In the genomic region with DNA sequence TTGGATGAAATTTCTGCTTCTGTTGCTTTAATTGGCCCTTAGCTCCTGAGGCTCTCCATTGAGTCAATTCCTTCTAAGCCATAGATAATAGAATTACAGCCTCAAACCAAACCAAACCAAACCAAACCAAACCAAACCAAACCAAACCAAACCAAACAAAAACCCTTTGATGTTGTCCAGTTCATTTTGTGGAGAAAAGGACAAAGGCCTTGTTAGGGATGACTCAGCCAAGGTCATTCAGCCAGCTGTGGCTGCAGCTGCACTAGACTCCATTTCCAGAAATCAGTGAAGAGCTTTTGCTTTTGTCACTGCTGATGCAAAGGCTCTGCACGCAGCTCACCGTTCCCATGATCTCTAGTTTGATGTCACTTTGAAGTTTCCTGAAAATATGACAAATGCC, we compare ENCODE assay signal across 22 cellular contexts.
"Had no signal": no experiment of that assay in that cellular context is flagged by ENCODE, and none has a peak within 500 bp of the region (broad histone marks: within the 10 kb centered on the region; RNA-seq: fewer than 3 reads in every experiment).

No MANE protein-coding gene starts in this region.

- H3K9me3 ChIP-seq: testis, transverse colon, uterus had no signal

- H3K4me3 ChIP-seq: heart left ventricle, skin epidermis, testis, transverse colon, uterus had no signal

- H3K27ac ChIP-seq: heart left ventricle, skin epidermis, testis, transverse colon, uterus, VCaP had no signal

- H3K4me1 ChIP-seq: heart left ventricle, testis, transverse colon, uterus had no signal

- FAIRE-seq: endothelial cell of umbilical vein had no signal

- DNase-seq: activated CD4-positive, alpha-beta T cell treated with anti-CD3 and anti-CD28 coated beads for 4 hours; activated CD4-positive, alpha-beta T cell treated with anti-CD3 and anti-CD28 coated beads, Interleukin-2, amount 50 U/mL, for 4 hours; activated effector memory CD4-positive, alpha-beta T cell treated with Interleukin-2 at 50 U/mL for 16 hours; activated naive CD4-positive, alpha-beta T cell treated with Interleukin-2 at 50 U/mL for 16 hours; foreskin fibroblast; heart left ventricle; immature natural killer cell; mesenchymal stem cell; naive thymus-derived CD8-positive, alpha-beta T cell; occipital lobe; posterior cingulate gyrus; stimulated activated CD4-positive, alpha-beta T cell treated with anti-CD3 and anti-CD28 coated beads, Interleukin-12 subunit alpha, Interleukin-12 subunit beta, amount 100 ng/mL, for 4 hours; stimulated activated CD4-positive, alpha-beta T cell treated with anti-CD3 and anti-CD28 coated beads, Interleukin-4, amount 100 ng/mL, for 1 hour; stimulated activated naive CD8-positive, alpha-beta T cell treated with anti-CD3 and anti-CD28 coated beads, Interleukin-15, Interleukin-2, amounts not matched to agents 100 U/mL and 50 U/mL, for 24 hours; testis; transverse colon; uterus had no signal

- H3K36me3 ChIP-seq: heart left ventricle, transverse colon, uterus had no signal

- ATAC-seq: esophagus mucosa; heart left ventricle; naive thymus-derived CD8-positive, alpha-beta T cell; sciatic nerve; stimulated activated naive CD8-positive, alpha-beta T cell treated with anti-CD3 and anti-CD28 coated beads, Interleukin-15, Interleukin-2, amounts not matched to agents 100 U/mL and 50 U/mL, for 24 hours had no signal

- H3K27me3 ChIP-seq: heart left ventricle, testis, transverse colon, uterus had no signal
